21 cellular contexts compared by ENCODE assay signal in genomic region chr5:169997736-169998284, GRCh38. TPM values are rescaled to one million over a fixed set of nuclear protein-coding genes. Genes with fewer than 3 reads are reported as not detected.
DNase-seq lines count a peak whose midpoint lies in the region; ATAC-seq lines count a peak whose summit lies in the region.
"Had no signal": no experiment of that assay in that cellular context is flagged by ENCODE, and none has a peak within 500 bp of the region (broad histone marks: within the 10 kb centered on the region; RNA-seq: fewer than 3 reads in every experiment).

No MANE protein-coding gene starts in this region.

- no peak for ATAC-seq in activated naive CD4-positive, alpha-beta T cell treated with anti-CD3 and anti-CD28 coated beads, Interleukin-2, amount 50 U/mL, for 72 hours
- ATAC-seq in HG03442 (IDR thresholded peaks at IDR 0.05; ENCODE audit: unreplicated experiment) (peak; percentile 76), GM21526 (IDR thresholded peaks at IDR 0.05; ENCODE audit: low FRiP score, unreplicated experiment) (no peak), GM21786 (IDR thresholded peaks at IDR 0.05; ENCODE audit: unreplicated experiment) (no peak)
- ATAC-seq in stimulated activated memory B cell treated with anti-CD40 and anti-IgM and Interleukin-4, amounts not matched to agents 10 μg/mL and 1 μg/mL and 100 μg/mL, for 72 hours, result peak; percentile 59
- ATAC-seq: gastroesophageal sphincter, HepG2, left colon had no signal

- H3K27ac Mint-ChIP-seq in activated naive CD4-positive, alpha-beta T cell treated with anti-CD3 and anti-CD28 coated beads, Interleukin-2, amount 50 U/mL, for 72 hours, result peak overlapping the region; percentile 29 to 84
- H3K27ac Mint-ChIP-seq in activated naive CD4-positive, alpha-beta T cell treated with anti-CD3 and anti-CD28 coated beads for 36 hours, result no peak overlapping the region
- peak overlapping the region; percentile 4 for H3K27ac Mint-ChIP-seq in stimulated activated memory B cell treated with anti-CD40 and anti-IgM and Interleukin-4, amounts not matched to agents 10 μg/mL and 1 μg/mL and 100 μg/mL, for 72 hours
- H3K27ac Mint-ChIP-seq: T-helper 2 cell treated with Interferon-gamma antibody and Interleukin-4, amounts not matched to agents 5 μg/mL and 100 μg/mL, for 36 hours had no signal

- no peaks in the 10 kb centered on the region for H3K27me3 Mint-ChIP-seq in activated naive CD4-positive, alpha-beta T cell treated with anti-CD3 and anti-CD28 coated beads for 36 hours (ENCODE audit: low read depth)
- H3K27me3 Mint-ChIP-seq in stimulated activated memory B cell treated with anti-CD40 and anti-IgM and Interleukin-4, amounts not matched to agents 10 μg/mL and 1 μg/mL and 100 μg/mL, for 72 hours, result no peaks in the 10 kb centered on the region

- H3K4me1 Mint-ChIP-seq in activated naive CD4-positive, alpha-beta T cell treated with anti-CD3 and anti-CD28 coated beads for 36 hours (ENCODE audit: low read depth), result no peaks in the 10 kb centered on the region
- no peaks in the 10 kb centered on the region for H3K4me1 Mint-ChIP-seq in stimulated activated memory B cell treated with anti-CD40 and anti-IgM and Interleukin-4, amounts not matched to agents 10 μg/mL and 1 μg/mL and 100 μg/mL, for 72 hours

- CTCF ChIA-PET in activated naive CD4-positive, alpha-beta T cell treated with anti-CD3 and anti-CD28 coated beads for 36 hours (lab: Charles Lee), result no interaction called here

- DNase-seq in activated naive CD4-positive, alpha-beta T cell treated with anti-CD3 and anti-CD28 coated beads, Interleukin-2, amount 50 U/mL, for 72 hours (ENCODE audit: low spot score in 2 of 2), result no peak
- no peak for DNase-seq in activated naive CD4-positive, alpha-beta T cell treated with anti-CD3 and anti-CD28 coated beads for 36 hours
- DNase-seq in amniotic epithelial cell (ENCODE audit: low read depth) (peak; percentile 14), NCI-H69 (lab: John Stamatoyannopoulos, UW) (no peak)
- DNase-seq: central memory CD4-positive, alpha-beta T cell; GM23248; left colon; MG63; NCI-H187 treated with DMSO at 0.1 percent for 48 hours; NCI-H345; NK-92 treated with Interleukin-12 subunit alpha and Interleukin-12 subunit beta, amount 100 ng/mL, for 24 hours; stimulated activated CD4-positive, alpha-beta T cell treated with anti-CD3 and anti-CD28 coated beads, Interleukin-4, amount 100 ng/mL, for 24 hours had no signal

- H3K36me3 Mint-ChIP-seq in activated naive CD4-positive, alpha-beta T cell treated with anti-CD3 and anti-CD28 coated beads, Interleukin-2, amount 50 U/mL, for 72 hours, result peaks cover 33 to 48% of the 10 kb centered on the region in 2 donors
- peaks cover 48% of the 10 kb centered on the region for H3K36me3 Mint-ChIP-seq in activated naive CD4-positive, alpha-beta T cell treated with anti-CD3 and anti-CD28 coated beads for 36 hours (ENCODE audit: low read depth)
- peaks cover 90% of the 10 kb centered on the region for H3K36me3 Mint-ChIP-seq in stimulated activated memory B cell treated with anti-CD40 and anti-IgM and Interleukin-4, amounts not matched to agents 10 μg/mL and 1 μg/mL and 100 μg/mL, for 72 hours

- peaks cover 0 to 2% of the 10 kb centered on the region in 2 donors for H3K9me3 Mint-ChIP-seq in activated naive CD4-positive, alpha-beta T cell treated with anti-CD3 and anti-CD28 coated beads, Interleukin-2, amount 50 U/mL, for 72 hours
- no peaks in the 10 kb centered on the region for H3K9me3 Mint-ChIP-seq in activated naive CD4-positive, alpha-beta T cell treated with anti-CD3 and anti-CD28 coated beads for 36 hours
- peaks cover under 1% of the 10 kb centered on the region for H3K9me3 Mint-ChIP-seq in stimulated activated memory B cell treated with anti-CD40 and anti-IgM and Interleukin-4, amounts not matched to agents 10 μg/mL and 1 μg/mL and 100 μg/mL, for 72 hours
- H3K9me3 Mint-ChIP-seq: T-helper 2 cell treated with Interferon-gamma antibody and Interleukin-4, amounts not matched to agents 5 μg/mL and 100 μg/mL, for 36 hours had no signal

- H3K4me3 Mint-ChIP-seq in activated naive CD4-positive, alpha-beta T cell treated with anti-CD3 and anti-CD28 coated beads for 36 hours, result no peak overlapping the region
- H3K4me3 Mint-ChIP-seq in stimulated activated memory B cell treated with anti-CD40 and anti-IgM and Interleukin-4, amounts not matched to agents 10 μg/mL and 1 μg/mL and 100 μg/mL, for 72 hours, result no peak overlapping the region
- H3K4me3 Mint-ChIP-seq: T-helper 2 cell treated with Interferon-gamma antibody and Interleukin-4, amounts not matched to agents 5 μg/mL and 100 μg/mL, for 36 hours had no signal

- intact Hi-C loops in activated naive CD4-positive, alpha-beta T cell treated with anti-CD3 and anti-CD28 coated beads for 36 hours (cut with micrococcal nuclease), result no loop called here

RNA-seq across cellular contexts. Expression of gene INSYN2B, which starts 17.5 kb away (rescaled TPM):
- total RNA-seq in activated naive CD4-positive, alpha-beta T cell treated with anti-CD3 and anti-CD28 coated beads, Interleukin-2, amount 50 U/mL, for 72 hours, result not detected
- not detected for total RNA-seq in activated naive CD4-positive, alpha-beta T cell treated with anti-CD3 and anti-CD28 coated beads for 36 hours
- total RNA-seq: G401, gastroesophageal sphincter, HepG2, SK-MEL-5 had no signal

Comparison
In these comparisons a context has a peak if more than half of its experiments do, and no peak if none do; other contexts are left out.
1. ATAC-seq: peak in HG03442 (single experiment) and stimulated activated memory B cell treated with anti-CD40 and anti-IgM and Interleukin-4, amounts not matched to agents 10 μg/mL and 1 μg/mL and 100 μg/mL, for 72 hours (single experiment); none in activated naive CD4-positive, alpha-beta T cell treated with anti-CD3 and anti-CD28 coated beads, Interleukin-2, amount 50 U/mL, for 72 hours (0 of 2), GM21526 (single experiment) and GM21786 (single experiment).